15 cellular contexts compared by ENCODE assay signal in genomic region chr18:50586710-50587109, GRCh38. TPM values are rescaled to one million over a fixed set of nuclear protein-coding genes. Genes with fewer than 3 reads are reported as not detected.
A peak's percentile ranks its signal among the peaks of the same experiment; 100 is the strongest.
DNase-seq lines count a peak whose midpoint lies in the region; ATAC-seq and TF ChIP-seq lines count a peak whose summit lies in the region.
"Had no signal": no experiment of that assay in that cellular context is flagged by ENCODE, and none has a peak within 500 bp of the region (broad histone marks: within the 10 kb centered on the region; RNA-seq: fewer than 3 reads in every experiment).

No MANE protein-coding gene starts in this region.

- H3K9me2 ChIP-seq in hepatocyte (replicated peaks; ENCODE audit: insufficient read depth) = no peaks in the 10 kb centered on the region

- in situ Hi-C loops in SK-MEL-5 (cut with HindIII; ENCODE audit: low pct_unique_long_range_greater_than_20kb, low sequenced_read_pairs) = no loop called here

- no peaks in the 10 kb centered on the region for H3K79me2 ChIP-seq in hepatocyte

- H3K4me1 ChIP-seq in hepatocyte (ENCODE audit: insufficient read depth) (no peaks in the 10 kb centered on the region), upper lobe of left lung (no peaks in the 10 kb centered on the region)
- no peaks in the 10 kb centered on the region for H3K4me1 ChIP-seq in CD8-positive, alpha-beta memory T cell (ENCODE audit: insufficient read depth, low read length)
- H3K4me1 ChIP-seq: psoas muscle, testis had no signal

- no peak for TF ChIP-seq POLR2A in upper lobe of left lung (IDR thresholded peaks at IDR 0.05)

- H3K9me3 ChIP-seq in hepatocyte (ENCODE audit: low read depth) = no peaks in the 10 kb centered on the region
- peaks cover 0 to 4% (median 0%) of the 10 kb centered on the region in 4 donors for H3K9me3 ChIP-seq in upper lobe of left lung
- no peaks in the 10 kb centered on the region for H3K9me3 ChIP-seq in CD8-positive, alpha-beta memory T cell (ENCODE audit: low read length)
- H3K9me3 ChIP-seq: psoas muscle, testis had no signal

- H3K27ac Mint-ChIP-seq in CD8-positive, alpha-beta memory T cell = no peak overlapping the region
- H3K27ac Mint-ChIP-seq: activated CD4-positive, alpha-beta memory T cell treated with anti-CD3 and anti-CD28 coated beads for 36 hours had no signal

- CTCF ChIA-PET in BJ (lab: Yijun Ruan, JAX) = interaction anchor here (1.9 kb wide), 1 partner anchor 12 kb away, joined by 6 read pairs; no protein-coding TSS in a partner anchor
- CTCF ChIA-PET in CD8-positive, alpha-beta memory T cell (lab: Charles Lee) = no interaction called here

- H2AFZ ChIP-seq in hepatocyte = no peak overlapping the region

- POLR2A ChIA-PET in BJ (lab: Charles Lee) = no interaction called here
- POLR2A ChIA-PET in CD8-positive, alpha-beta memory T cell (lab: Charles Lee) = no interaction called here

- H3K9me3 Mint-ChIP-seq in CD8-positive, alpha-beta memory T cell = peaks cover 0 to 21% (median 5%) of the 10 kb centered on the region in 5 donors

- H3K4me3 ChIP-seq in BJ (ENCODE audit: low read depth, low read length) (no peak overlapping the region), HL-60 (replicated peaks; ENCODE audit: insufficient read depth, low read length) (no peak overlapping the region), hepatocyte (no peak overlapping the region), upper lobe of left lung (no peak overlapping the region)
- H3K4me3 ChIP-seq in CD8-positive, alpha-beta memory T cell (ENCODE audit: low read length) = no peak overlapping the region
- H3K4me3 ChIP-seq: psoas muscle, testis had no signal

- H3K4me1 Mint-ChIP-seq in CD8-positive, alpha-beta memory T cell = no peaks in the 10 kb centered on the region

- no peak for TF ChIP-seq EP300 in upper lobe of left lung (IDR thresholded peaks at IDR 0.05)

- peaks cover 2 to 3% of the 10 kb centered on the region in 2 donors for H3K27me3 Mint-ChIP-seq in CD8-positive, alpha-beta memory T cell
- H3K27me3 Mint-ChIP-seq: activated CD4-positive, alpha-beta memory T cell treated with anti-CD3 and anti-CD28 coated beads for 36 hours had no signal

- no peaks in the 10 kb centered on the region for H4K20me1 ChIP-seq in hepatocyte (ENCODE audit: insufficient read depth, poor library complexity, severe bottlenecking)

- H3K27me3 ChIP-seq in BJ (ENCODE audit: control insufficient read depth, insufficient read depth, low read length) (no peaks in the 10 kb centered on the region), HL-60 (ENCODE audit: insufficient read depth, poor library complexity, severe bottlenecking) (no peaks in the 10 kb centered on the region), hepatocyte (no peaks in the 10 kb centered on the region), upper lobe of left lung (no peaks in the 10 kb centered on the region)
- no peaks in the 10 kb centered on the region for H3K27me3 ChIP-seq in CD8-positive, alpha-beta memory T cell (ENCODE audit: insufficient read depth, low read length, poor library complexity, severe bottlenecking)
- H3K27me3 ChIP-seq: testis had no signal

- ATAC-seq in upper lobe of left lung (ENCODE audit: low FRiP score in 2 of 2) = no peak
- ATAC-seq: psoas muscle, Right ventricle myocardium inferior had no signal

- H3K36me3 ChIP-seq in BJ (ENCODE audit: control insufficient read depth, insufficient read depth, low read length) (no peaks in the 10 kb centered on the region), hepatocyte (replicated peaks; ENCODE audit: insufficient read depth, low read depth) (no peaks in the 10 kb centered on the region), upper lobe of left lung (no peaks in the 10 kb centered on the region)
- H3K36me3 ChIP-seq in CD8-positive, alpha-beta memory T cell (ENCODE audit: insufficient read depth, low read length) = no peaks in the 10 kb centered on the region

- H3K4me2 ChIP-seq in hepatocyte = no peak overlapping the region

- DNase-seq in BJ (ENCODE audit: low read depth) (no peak), HL-60 (ENCODE audit: low read depth in 1 of 2, low spot score in 1 of 2) (no peak), SK-MEL-5 (ENCODE audit: low read depth, low spot score) (peak; percentile 17), hepatocyte (ENCODE audit: low spot score) (no peak), NCI-H774 (lab: John Stamatoyannopoulos, UW) (no peak), upper lobe of left lung (no peak), NCI-H345 treated with DMSO at 0.1 percent for 48 hours (lab: John Stamatoyannopoulos, UW; ENCODE audit: unreplicated experiment) (no peak)
- no peak for DNase-seq in CD8-positive, alpha-beta memory T cell
- DNase-seq: activated CD4-positive, alpha-beta memory T cell treated with anti-CD3 and anti-CD28 coated beads for 36 hours; AML-193; NCI-H1436; psoas muscle; testis had no signal

- TF ChIP-seq CTCF in BJ (IDR thresholded peaks at IDR 0.05; ENCODE audit: insufficient read depth, low read depth, low read length) (peak; percentile 7; the same call in 1 of the 2 replicates), HL-60 (IDR thresholded peaks at IDR 0.05; ENCODE audit: insufficient read depth, low read length) (peak; percentile 9), hepatocyte (IDR thresholded peaks at IDR 0.05; ENCODE audit: poor library complexity) (peak; percentile 22), upper lobe of left lung (IDR thresholded peaks at IDR 0.05) (no peak)

- H3K27ac ChIP-seq in HL-60 (replicated peaks) (no peak overlapping the region), hepatocyte (no peak overlapping the region), upper lobe of left lung (no peak overlapping the region)
- no peak overlapping the region for H3K27ac ChIP-seq in CD8-positive, alpha-beta memory T cell (ENCODE audit: low read depth, low read length)
- H3K27ac ChIP-seq: psoas muscle, testis had no signal

- H3K4me3 Mint-ChIP-seq in CD8-positive, alpha-beta memory T cell = no peak overlapping the region
- H3K4me3 Mint-ChIP-seq: activated CD4-positive, alpha-beta memory T cell treated with anti-CD3 and anti-CD28 coated beads for 36 hours had no signal

- no peaks in the 10 kb centered on the region for H3K36me3 Mint-ChIP-seq in CD8-positive, alpha-beta memory T cell
- H3K36me3 Mint-ChIP-seq: activated CD4-positive, alpha-beta memory T cell treated with anti-CD3 and anti-CD28 coated beads for 36 hours had no signal

RNA-seq across cellular contexts. Expression of gene MAPK4, which starts 26.8 kb away (rescaled TPM):
- polyA plus RNA-seq in BJ (2011; rRNA removed) = not detected in 2 replicates
- not detected in 2 replicates for polyA minus RNA-seq in BJ (2011; rRNA and poly(A)+ RNA removed)
- total RNA-seq in SK-MEL-5 (2014; rRNA removed; shearing (Covaris generic)) = 55.8 and 62.4 TPM in 2 replicates
- 48.1 and 60.2 TPM in 2 replicates for polyA plus RNA-seq in SK-MEL-5 (2015; cell fraction: cytosol; rRNA removed)
- 29.1 and 30.1 TPM in 2 replicates for polyA plus RNA-seq in SK-MEL-5 (2015; cell fraction: nucleus; rRNA removed)
- 2.4 TPM in 2 replicates for total RNA-seq in hepatocyte
- polyA plus RNA-seq in hepatocyte = 1.9 and 2.0 TPM in 2 replicates
- total RNA-seq in upper lobe of left lung = 10 to 100 TPM in 2 of 6 donors, 1 to 10 TPM in 4; 1.0 to 12.0 (median 6.7) TPM
- total RNA-seq in CD8-positive, alpha-beta memory T cell = not detected
- polyA plus RNA-seq in CD8-positive, alpha-beta memory T cell = not detected
- total RNA-seq: activated CD4-positive, alpha-beta memory T cell treated with anti-CD3 and anti-CD28 coated beads for 36 hours; HT1080 had no signal

Comparison
In these comparisons a context has a peak if more than half of its experiments do, and no peak if none do; other contexts are left out.
1. CTCF ChIP-seq: peak in BJ (single experiment), HL-60 (single experiment) and hepatocyte (single experiment); none in upper lobe of left lung (0 of 6).